ENCODE assay signal across 8 cellular contexts in genomic region chr6:2931970-2932748, GRCh38. TPM values are rescaled to one million over a fixed set of nuclear protein-coding genes. Genes with fewer than 3 reads are reported as not detected.
DNase-seq lines count a peak whose midpoint lies in the region; ATAC-seq and TF ChIP-seq lines count a peak whose summit lies in the region.

No MANE protein-coding gene starts in this region.

- H3K36me3 Mint-ChIP-seq in naive B cell = peaks cover 0 to 5% of the 10 kb centered on the region in 2 donors

- no peaks in the 10 kb centered on the region for H3K27me3 Mint-ChIP-seq in naive B cell

- peak overlapping the region in 3 of 6 donors; percentile 17 to 52 (median 36) for H3K27ac Mint-ChIP-seq in naive B cell

- ATAC-seq in GM21390 (IDR thresholded peaks at IDR 0.05; ENCODE audit: unreplicated experiment) (peak; percentile 77), naive B cell (ENCODE audit: low read depth in 2 of 2) (peak; percentile 97 to 98)

- H3K4me1 Mint-ChIP-seq in naive B cell = peaks cover 11 to 21% (median 16%) of the 10 kb centered on the region in 3 donors

- H2AFZ ChIP-seq in OCI-LY3 (ENCODE audit: low read depth, low read length) = no peak overlapping the region

- H3K4me3 ChIP-seq in OCI-LY3 (ENCODE audit: low read length) = peak overlapping the region; percentile 65

- peaks cover 10% of the 10 kb centered on the region for H3K4me1 ChIP-seq in OCI-LY3 (ENCODE audit: low read length)

- peak; percentile 82 for TF ChIP-seq CTCF in OCI-LY3 (IDR thresholded peaks at IDR 0.05; ENCODE audit: low read depth, low read length)

- 0 out of 2 replicates have a peak overlapping the region, but pooled peaks have one; percentile 24 for H3K9ac ChIP-seq in OCI-LY3 (ENCODE audit: low read length)

- no peaks in the 10 kb centered on the region for H3K36me3 ChIP-seq in OCI-LY3 (replicated peaks; ENCODE audit: low read depth, low read length)

- H3K27ac ChIP-seq in OCI-LY3 (ENCODE audit: low read length) = no peak overlapping the region

- peak overlapping the region in 7 of 8 donors; percentile 58 to 86 (median 69) for H3K4me3 Mint-ChIP-seq in naive B cell

- no peaks in the 10 kb centered on the region for H3K9me3 ChIP-seq in OCI-LY3 (ENCODE audit: insufficient read depth, low read length)

- H3K4me2 ChIP-seq in OCI-LY3 (ENCODE audit: low read length) = peak overlapping the region; percentile 82

- no peaks in the 10 kb centered on the region for H3K79me2 ChIP-seq in OCI-LY3 (ENCODE audit: low read length)

- peak; percentile 79 for DNase-seq in CMK (ENCODE audit: low read depth)
- peak; percentile 85 for DNase-seq in HuH-7.5 (ENCODE audit: low spot score)
- peak; percentile 78 for DNase-seq in activated T-cell treated with anti-CD3 and anti-CD28 coated beads for 1 hour (ENCODE audit: low read depth)
- peak; percentile 73 to 87 for DNase-seq in erythroblast (lab: John Stamatoyannopoulos, UW)
- DNase-seq in naive B cell = peak; percentile 80
- peak; percentile 64 to 77 for DNase-seq in stimulated activated CD8-positive, alpha-beta memory T cell treated with anti-CD3 and anti-CD28 coated beads, Interleukin-7, amount 100 ng/mL, for 48 hours (ENCODE audit: extremely low read depth in 1 of 2, low read depth in 1 of 2)

- TF ChIP-seq POLR2A in erythroblast (IDR thresholded peaks at IDR 0.05; ENCODE audit: low read length) = no peak

- peaks cover 0 to 18% (median 5%) of the 10 kb centered on the region in 7 donors for H3K9me3 Mint-ChIP-seq in naive B cell

- no peaks in the 10 kb centered on the region for H4K20me1 ChIP-seq in OCI-LY3 (ENCODE audit: insufficient read depth, low read length)

- H3K27me3 ChIP-seq in OCI-LY3 (ENCODE audit: low read depth, low read length) = no peaks in the 10 kb centered on the region

RNA-seq across cellular contexts. Expression of gene SERPINB9, which starts 29.1 kb away (rescaled TPM):
- polyA plus RNA-seq in naive B cell (ENCODE audit: low read depth in 6 of 6) = 10 to 100 TPM; 18.2 to 35.2 (median 27.7) TPM

RNA-seq across cellular contexts. Expression of gene SERPINB6, which starts 39.2 kb away (rescaled TPM):
- 10 to 100 TPM; 30.2 to 90.6 (median 71.2) TPM for polyA plus RNA-seq in naive B cell (ENCODE audit: low read depth in 6 of 6)
